Comparison of ENCODE assay signal across 8 cellular contexts in the genomic region with DNA sequence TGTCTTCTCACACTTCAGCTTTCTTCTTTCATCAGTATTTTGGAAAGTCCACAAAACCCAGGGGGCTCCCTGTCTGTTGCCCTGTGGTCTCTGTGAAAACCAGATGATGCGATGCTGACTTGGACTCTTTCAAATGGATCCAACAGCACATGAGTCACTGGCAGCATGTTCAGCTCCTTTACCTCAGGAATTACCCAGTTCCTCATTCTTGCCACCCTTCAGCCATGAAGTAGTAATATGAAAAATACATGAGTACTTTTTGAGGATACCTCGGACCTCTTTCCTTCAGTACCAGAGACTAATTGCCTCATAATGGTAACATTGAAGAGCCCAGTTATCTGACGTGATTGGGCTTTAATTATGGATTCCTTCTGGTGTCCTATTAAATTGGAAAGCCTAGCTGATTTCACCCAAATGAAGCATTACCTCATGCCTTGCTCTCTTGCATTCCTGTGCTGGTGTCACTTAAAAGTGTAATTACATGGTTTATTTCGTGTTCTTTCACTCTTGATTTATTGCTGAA.
DNase-seq lines count a peak whose midpoint lies in the region; ATAC-seq lines count a peak whose summit lies in the region.

No MANE protein-coding gene starts in this region.

- H3K79me2 ChIP-seq in Karpas-422 (ENCODE audit: low read length): no peaks in the 10 kb centered on the region

- H3K4me3 ChIP-seq in BLaER1 treated with 17β-estradiol and CSF1 and Interleukin-3, amounts not matched to agents 10 nM and 100 nM: no peak overlapping the region
- H3K4me3 ChIP-seq in Karpas-422 (ENCODE audit: low read length): no peak overlapping the region

- H3K9me3 ChIP-seq in BLaER1 treated with 17β-estradiol and CSF1 and Interleukin-3, amounts not matched to agents 10 nM and 100 nM (replicated peaks in 1 of 11): peaks cover 0 to 9% (median 2%) of the 10 kb centered on the region in 11 experiments; a peak in 6 of 22 replicates
- no peaks in the 10 kb centered on the region for H3K9me3 ChIP-seq in Karpas-422 (ENCODE audit: low read length)

- peak in 1 of 2 donors; percentile 62 for DNase-seq in activated naive CD4-positive, alpha-beta T cell treated with anti-CD3 and anti-CD28 coated beads, Interleukin-2, amount 50 U/mL, for 72 hours (ENCODE audit: low spot score in 2 of 2)
- peak; percentile 57 for DNase-seq in stimulated activated CD8-positive, alpha-beta memory T cell treated with anti-CD3 and anti-CD28 coated beads, Interleukin-4, amount 100 ng/mL, for 48 hours
- DNase-seq in Karpas-422 (no peak), NCI-H1436 treated with DMSO at 0.1 percent for 48 hours (lab: John Stamatoyannopoulos, UW) (no peak), COR-L47 (lab: John Stamatoyannopoulos, UW) (no peak)

- H3K36me3 Mint-ChIP-seq in activated naive CD4-positive, alpha-beta T cell treated with anti-CD3 and anti-CD28 coated beads, Interleukin-2, amount 50 U/mL, for 72 hours: peaks cover 24 to 51% of the 10 kb centered on the region in 2 donors

- H3K4me2 ChIP-seq in BLaER1 treated with 17β-estradiol and CSF1 and Interleukin-3, amounts not matched to agents 10 nM and 100 nM: peak overlapping the region; percentile 30 to 81 (median 70)
- no peak overlapping the region for H3K4me2 ChIP-seq in Karpas-422 (ENCODE audit: low read depth, low read length, poor library complexity, severe bottlenecking)

- peak overlapping the region in 10 of 11 experiments; percentile 43 to 71 (median 64); a peak in 19 of 22 replicates for H3K27ac ChIP-seq in BLaER1 treated with 17β-estradiol and CSF1 and Interleukin-3, amounts not matched to agents 10 nM and 100 nM
- H3K27ac ChIP-seq in Karpas-422 (ENCODE audit: low read length): no peak overlapping the region

- no peaks in the 10 kb centered on the region for H3K27me3 ChIP-seq in BLaER1 treated with 17β-estradiol and CSF1 and Interleukin-3, amounts not matched to agents 10 nM and 100 nM
- no peaks in the 10 kb centered on the region for H3K27me3 ChIP-seq in Karpas-422 (ENCODE audit: low read length)

- H3K4me1 ChIP-seq in BLaER1 treated with 17β-estradiol and CSF1 and Interleukin-3, amounts not matched to agents 10 nM and 100 nM: peaks cover 22 to 52% (median 44%) of the 10 kb centered on the region in 10 experiments
- no peaks in the 10 kb centered on the region for H3K4me1 ChIP-seq in Karpas-422 (ENCODE audit: low read length)

- H3K36me3 ChIP-seq in BLaER1 treated with 17β-estradiol and CSF1 and Interleukin-3, amounts not matched to agents 10 nM and 100 nM: peaks cover 31 to 66% (median 53%) of the 10 kb centered on the region in 11 experiments
- H3K36me3 ChIP-seq in Karpas-422 (ENCODE audit: insufficient read depth, low read length): no peaks in the 10 kb centered on the region

- H2AFZ ChIP-seq in Karpas-422 (ENCODE audit: low read length): no peak overlapping the region

- H3K9me3 Mint-ChIP-seq in activated naive CD4-positive, alpha-beta T cell treated with anti-CD3 and anti-CD28 coated beads, Interleukin-2, amount 50 U/mL, for 72 hours: no peaks in the 10 kb centered on the region

- peaks cover 0 to 70% (median 13%) of the 10 kb centered on the region in 11 experiments; a peak in 10 of 22 replicates for H4K20me1 ChIP-seq in BLaER1 treated with 17β-estradiol and CSF1 and Interleukin-3, amounts not matched to agents 10 nM and 100 nM
- H4K20me1 ChIP-seq in Karpas-422 (ENCODE audit: insufficient read depth, low read depth, low read length): no peaks in the 10 kb centered on the region

- no peaks in the 10 kb centered on the region for H3K9me2 ChIP-seq in Karpas-422 (replicated peaks; ENCODE audit: insufficient read depth, low read length)

- peak overlapping the region in 4 of 11 experiments; percentile 7 to 47 (median 24); a peak in 4 of 22 replicates for H3K9ac ChIP-seq in BLaER1 treated with 17β-estradiol and CSF1 and Interleukin-3, amounts not matched to agents 10 nM and 100 nM
- H3K9ac ChIP-seq in Karpas-422 (ENCODE audit: low read length): no peak overlapping the region

- ATAC-seq in GM19372 (IDR thresholded peaks at IDR 0.05; ENCODE audit: low read depth, unreplicated experiment) (peak; percentile 70), HG03342 (IDR thresholded peaks at IDR 0.05; ENCODE audit: unreplicated experiment) (peak; percentile 87)
- peak; percentile 48 to 83 for ATAC-seq in activated naive CD4-positive, alpha-beta T cell treated with anti-CD3 and anti-CD28 coated beads, Interleukin-2, amount 50 U/mL, for 72 hours

- peak overlapping the region; percentile 67 to 88 for H3K27ac Mint-ChIP-seq in activated naive CD4-positive, alpha-beta T cell treated with anti-CD3 and anti-CD28 coated beads, Interleukin-2, amount 50 U/mL, for 72 hours
